Comparison of ENCODE assay signal across 8 cellular contexts in genomic region chr10:15097011-15097812, GRCh38. TPM values are rescaled to one million over a fixed set of nuclear protein-coding genes. Genes with fewer than 3 reads are reported as not detected.
DNase-seq lines count a peak whose midpoint lies in the region; ATAC-seq, FAIRE-seq and TF ChIP-seq lines count a peak whose summit lies in the region.

Gene RPP38, plus strand, starts transcription at chr10:15097355. Its CDS starts 5,960 bp downstream, at chr10:15103315.

- TF ChIP-seq POLR2A in GM18505 (IDR thresholded peaks at IDR 0.05; ENCODE audit: borderline replicate concordance, extremely low read depth, insufficient read depth, insufficient read length): peak; percentile 97

- H3K4me3 ChIP-seq in right cardiac atrium (ENCODE audit: low read length): peak within 1 kb of the TSS; percentile 83

- H3K4me1 ChIP-seq in right cardiac atrium (ENCODE audit: control insufficient read depth, insufficient read depth, low read length): peaks cover 4% of the 10 kb centered on the region

- ATAC-seq in GM18505 (IDR thresholded peaks at IDR 0.05; ENCODE audit: unreplicated experiment) (peak; percentile 82), HG02943 (IDR thresholded peaks at IDR 0.05; ENCODE audit: low read depth, unreplicated experiment) (peak; percentile 78), right cardiac atrium (peak; percentile 98)

- WGBS in right cardiac atrium: under 1% methylated on average over 84 of the region's 84 CpGs

- DNase-seq in NCI-H187 (lab: John Stamatoyannopoulos, UW) (peak; percentile 65 to 74), anterior cingulate cortex (lab: John Stamatoyannopoulos, UW) (peak; percentile 74 to 100 (median 94)), right cardiac atrium (peak; percentile 97 to 99 (median 98)), pulmonary artery endothelial cell (ENCODE audit: low read depth, low spot score) (peak; percentile 84), urothelium cell line (ENCODE audit: low spot score) (peak; percentile 98)

- no peaks in the 10 kb centered on the region for H3K9me3 ChIP-seq in right cardiac atrium (ENCODE audit: control insufficient read depth, low read length)

- FAIRE-seq in urothelium cell line (lab: Jason Lieb, UNC): no peak

- intact Hi-C loops in T-helper 2 cell treated with Interferon-gamma antibody and Interleukin-4, amounts not matched to agents 100 ng/mL and 5 ng/mL, for 36 hours (cut with micrococcal nuclease): loop anchor here (1.0 to 2.0 kb wide), 6 partner anchors 9 to 259 kb away; partner anchors contain the start of genes ACBD7, CDNF, DCLRE1C and HSPA14
- intact Hi-C loops in right cardiac atrium (cut with DNase I): loop anchor here in 1 of 4 donors (10.0 kb wide), 1 partner anchor 142 kb away; the partner anchor contains the start of genes DCLRE1C and MEIG1

- peak within 1 kb of the TSS; percentile 96 for H3K27ac ChIP-seq in right cardiac atrium (ENCODE audit: low read length)

- H3K27me3 ChIP-seq in right cardiac atrium (ENCODE audit: control insufficient read depth, insufficient read depth): no peaks in the 10 kb centered on the region

RNA-seq across cellular contexts. Expression of gene RPP38, which starts in this region (rescaled TPM):
- total RNA-seq in T-helper 2 cell treated with Interferon-gamma antibody and Interleukin-4, amounts not matched to agents 100 ng/mL and 5 ng/mL, for 36 hours: 16.3 and 16.4 TPM in 2 replicates
- total RNA-seq in right cardiac atrium (10 to 100 TPM in 1 of 4 donors, 1 to 10 TPM in 3; 8.3 to 12.2 (median 9.8) TPM), pulmonary artery endothelial cell (10.4 and 13.2 TPM in 2 replicates)
- polyA plus RNA-seq in right cardiac atrium: 12.7 TPM

Comparison
In these comparisons a context has a peak if more than half of its experiments do, and no peak if none do; other contexts are left out.
1. Peak in every context shown above with its lines: DNase-seq, ATAC-seq, H3K4me3 ChIP-seq and H3K27ac ChIP-seq.